ENCODE assay signal across 18 cellular contexts in the genomic region with DNA sequence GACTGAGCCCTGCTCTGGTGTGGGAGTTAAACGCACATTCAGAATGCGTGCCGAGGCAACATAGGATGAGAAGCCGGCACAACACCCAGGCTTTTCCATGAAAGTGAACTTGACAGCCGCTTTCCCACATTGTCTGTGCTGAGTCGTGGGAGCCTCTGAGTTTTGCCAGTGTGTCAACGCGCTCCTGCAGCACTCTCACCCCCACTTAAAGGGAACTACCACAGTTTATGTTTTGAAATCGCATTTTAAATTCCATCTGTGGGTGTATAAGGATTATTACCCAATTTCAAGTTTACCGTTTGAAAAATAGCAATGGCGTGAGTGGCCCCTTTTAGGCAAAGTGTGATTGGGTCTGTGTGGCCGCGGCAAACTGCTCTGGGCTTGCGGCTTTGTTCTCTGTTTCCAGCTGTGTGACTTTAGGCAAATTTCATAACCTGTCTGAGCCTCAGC.
DNase-seq lines count a peak whose midpoint lies in the region; ATAC-seq and TF ChIP-seq lines count a peak whose summit lies in the region.
"Had no signal": no experiment of that assay in that cellular context is flagged by ENCODE, and none has a peak within 500 bp of the region (broad histone marks: within the 10 kb centered on the region; RNA-seq: fewer than 3 reads in every experiment).

No MANE protein-coding gene starts in this region.

- TF ChIP-seq CTCF in AG09309 (IDR thresholded peaks at IDR 0.05; ENCODE audit: control insufficient read depth, insufficient read depth, low read depth, low read length, missing control alignments) (no peak), gastroesophageal sphincter (IDR thresholded peaks at IDR 0.05) (no peak)

- H3K27ac Mint-ChIP-seq in activated T-cell treated with anti-CD3 and anti-CD28 coated beads, Interleukin-2, amount 50 U/mL, for 72 hours = no peak overlapping the region

- no peak overlapping the region for H2AFZ ChIP-seq in GM23248

- no peak overlapping the region for H3K9ac ChIP-seq in GM23248
- H3K9ac ChIP-seq: KMS-11 had no signal

- no peak overlapping the region for H3K4me2 ChIP-seq in GM23248 (ENCODE audit: unreplicated experiment)
- H3K4me2 ChIP-seq: KMS-11 had no signal

- in situ Hi-C loops in GM23248 (cut with MboI) = loop anchor here (10.0 kb wide), 1 partner anchor 381 kb away; no protein-coding TSS in a partner anchor

- TF ChIP-seq POLR2A in gastroesophageal sphincter (IDR thresholded peaks at IDR 0.05) = no peak

- H3K36me3 ChIP-seq in GM23248 (ENCODE audit: low read depth) (no peaks in the 10 kb centered on the region), gastroesophageal sphincter (no peaks in the 10 kb centered on the region)
- H3K36me3 ChIP-seq: brain microvascular endothelial cell had no signal

- H3K9me2 ChIP-seq in GM23248 (ENCODE audit: insufficient read depth) = no peaks in the 10 kb centered on the region

- peak; percentile 65 for ATAC-seq in gastroesophageal sphincter
- no peak for ATAC-seq in HG02610 (IDR thresholded peaks at IDR 0.05; ENCODE audit: unreplicated experiment)
- ATAC-seq in activated T-cell treated with anti-CD3 and anti-CD28 coated beads, Interleukin-2, amount 50 U/mL, for 72 hours (replicated peaks in 1 of 2) = no peak
- ATAC-seq: GM12878 had no signal

- H3K36me3 Mint-ChIP-seq in activated T-cell treated with anti-CD3 and anti-CD28 coated beads, Interleukin-2, amount 50 U/mL, for 72 hours (ENCODE audit: insufficient read depth in 2 of 2) = no peaks in the 10 kb centered on the region

- H3K27ac ChIP-seq in GM23248 (no peak overlapping the region), gastroesophageal sphincter (peak overlapping the region in 1 of 4 donors; percentile 20)
- H3K27ac ChIP-seq: brain microvascular endothelial cell, KMS-11 had no signal

- H3K27me3 Mint-ChIP-seq in activated T-cell treated with anti-CD3 and anti-CD28 coated beads, Interleukin-2, amount 50 U/mL, for 72 hours (ENCODE audit: low read depth) = peaks cover 5% of the 10 kb centered on the region

- no peaks in the 10 kb centered on the region for H4K20me1 ChIP-seq in GM23248 (ENCODE audit: insufficient read depth)

- no peak for TF ChIP-seq EP300 in gastroesophageal sphincter (IDR thresholded peaks at IDR 0.05)

- H3K4me1 ChIP-seq in GM23248 (ENCODE audit: insufficient read depth) = no peaks in the 10 kb centered on the region
- peaks cover 0 to 37% (median 0%) of the 10 kb centered on the region in 3 donors for H3K4me1 ChIP-seq in gastroesophageal sphincter

- H3K27me3 ChIP-seq in GM23248 (replicated peaks; ENCODE audit: insufficient read depth) (no peaks in the 10 kb centered on the region), gastroesophageal sphincter (peaks cover 41% of the 10 kb centered on the region)
- H3K27me3 ChIP-seq: brain microvascular endothelial cell had no signal

- peaks cover 6% of the 10 kb centered on the region for H3K4me1 Mint-ChIP-seq in activated T-cell treated with anti-CD3 and anti-CD28 coated beads, Interleukin-2, amount 50 U/mL, for 72 hours (ENCODE audit: low read depth)

- no peaks in the 10 kb centered on the region for H3F3A ChIP-seq in GM23248 (ENCODE audit: insufficient read depth)

- H3K79me2 ChIP-seq in GM23248 (ENCODE audit: insufficient read depth) = no peaks in the 10 kb centered on the region

- H3K4me3 Mint-ChIP-seq in activated T-cell treated with anti-CD3 and anti-CD28 coated beads, Interleukin-2, amount 50 U/mL, for 72 hours = no peak overlapping the region

- H3K4me3 ChIP-seq in AG09309 (ENCODE audit: control insufficient read depth, low read depth, low read length) (no peak overlapping the region), GM23248 (no peak overlapping the region), gastroesophageal sphincter (no peak overlapping the region)
- H3K4me3 ChIP-seq: GM12878 had no signal

- H3K9me3 ChIP-seq in GM23248 (ENCODE audit: low read depth) (no peaks in the 10 kb centered on the region), gastroesophageal sphincter (no peaks in the 10 kb centered on the region)

- DNase-seq in AG09309 (ENCODE audit: low read depth) = peak; percentile 60
- DNase-seq in GM23248 = peak; percentile 53
- peak; percentile 75 for DNase-seq in SIG-M5 (lab: John Stamatoyannopoulos, UW)
- DNase-seq in SW480 (ENCODE audit: low spot score) = no peak
- no peak for DNase-seq in SW 1271 (lab: John Stamatoyannopoulos, UW)
- no peak for DNase-seq in activated T-cell treated with anti-CD3 and anti-CD28 coated beads, Interleukin-2, amount 50 U/mL, for 72 hours
- DNase-seq: activated CD8-positive, alpha-beta memory T cell treated with anti-CD3 and anti-CD28 coated beads for 24 hours; activated effector memory CD4-positive, alpha-beta T cell treated with anti-CD3 and anti-CD28 coated beads, Interleukin-2, amount 50 U/mL, for 16 hours; brain microvascular endothelial cell; DND-41; islet precursor cell; NCI-H1930; NCI-H524 treated with DMSO at 0.1 percent for 48 hours; SHP77 treated with DMSO at 0.1 percent for 48 hours had no signal

- H3K9me3 Mint-ChIP-seq in activated T-cell treated with anti-CD3 and anti-CD28 coated beads, Interleukin-2, amount 50 U/mL, for 72 hours = peaks cover 0 to 2% of the 10 kb centered on the region in 2 donors

- WGBS in GM23248 (ENCODE audit: low coverage in 1 of 2, low lambda C conversion rate in 2 of 2, missing lambda C conversion rate in 2 of 2), 2 experiments = 65 to 68% methylated on average over 14 of the region's 14 CpGs
- 47 to 72% methylated on average over 5 to 9 of the region's 14 CpGs for WGBS in gastroesophageal sphincter (ENCODE audit: low coverage in 1 of 2), 2 donors

Comparison
In these comparisons a context has a peak if more than half of its experiments do, and no peak if none do; other contexts are left out.
1. DNase-seq: peak in AG09309 (single experiment), GM23248 (single experiment) and SIG-M5 (single experiment); none in SW480 (single experiment), SW 1271 (0 of 2) and activated T-cell treated with anti-CD3 and anti-CD28 coated beads, Interleukin-2, amount 50 U/mL, for 72 hours (0 of 2).